Comparison of ENCODE assay signal across 18 cellular contexts in genomic region chr6:72788188-72788587, GRCh38.
A peak's percentile ranks its signal among the peaks of the same experiment; 100 is the strongest.
DNase-seq lines count a peak whose midpoint lies in the region; ATAC-seq and TF ChIP-seq lines count a peak whose summit lies in the region.
"Had no signal": no experiment of that assay in that cellular context is flagged by ENCODE, and none has a peak within 500 bp of the region (broad histone marks: within the 10 kb centered on the region; RNA-seq: fewer than 3 reads in every experiment).

No MANE protein-coding gene starts in this region.

- H3K27ac ChIP-seq in mesodermal cell (ENCODE audit: low read depth, low read length, severe bottlenecking), result peak overlapping the region; percentile 95
- H3K27ac ChIP-seq: neural progenitor cell had no signal

- H3K36me3 Mint-ChIP-seq in activated CD4-positive, alpha-beta T cell treated with anti-CD3 and anti-CD28 coated beads, Interleukin-2, amount 10 ng/mL, durations not matched to agents 7 days and 5 days (ENCODE audit: low read depth), result no peaks in the 10 kb centered on the region
- H3K36me3 Mint-ChIP-seq: neural progenitor cell had no signal

- no peaks in the 10 kb centered on the region for H3K27me3 Mint-ChIP-seq in activated CD4-positive, alpha-beta T cell treated with anti-CD3 and anti-CD28 coated beads, Interleukin-2, amount 10 ng/mL, durations not matched to agents 7 days and 5 days
- H3K27me3 Mint-ChIP-seq: activated naive CD8-positive, alpha-beta T cell treated with anti-CD3 and anti-CD28 coated beads, Interleukin-2, amount 10 ng/mL, durations not matched to agents 7 days and 5 days; B cell; dendritic cell treated with granulocyte-macrophage colony-stimulating factor and Interleukin-4, amounts not matched to agents 40 ng/mL and 50 ng/mL, for 4 days had no signal

- no CpG with 5 or more reads among the region's 1 CpG for WGBS in mesodermal cell (ENCODE audit: insufficient coverage in 2 of 2), 2 experiments

- TF ChIP-seq CTCF in AG10803 (conservative IDR thresholded peaks at IDR 0.05; ENCODE audit: low read length) (no peak), cardiac fibroblast (IDR thresholded peaks at IDR 0.05; ENCODE audit: low read depth, low read length) (no peak)

- no peaks in the 10 kb centered on the region for H3K9me3 Mint-ChIP-seq in activated CD4-positive, alpha-beta T cell treated with anti-CD3 and anti-CD28 coated beads, Interleukin-2, amount 10 ng/mL, durations not matched to agents 7 days and 5 days
- H3K9me3 Mint-ChIP-seq: dendritic cell treated with granulocyte-macrophage colony-stimulating factor and Interleukin-4, amounts not matched to agents 40 ng/mL and 50 ng/mL, for 4 days; H9; neural progenitor cell had no signal

- H3K4me3 Mint-ChIP-seq in activated CD4-positive, alpha-beta T cell treated with anti-CD3 and anti-CD28 coated beads, Interleukin-2, amount 10 ng/mL, durations not matched to agents 7 days and 5 days, result no peak overlapping the region
- H3K4me3 Mint-ChIP-seq: activated naive CD8-positive, alpha-beta T cell treated with anti-CD3 and anti-CD28 coated beads, Interleukin-2, amount 10 ng/mL, durations not matched to agents 7 days and 5 days; B cell; dendritic cell treated with granulocyte-macrophage colony-stimulating factor and Interleukin-4, amounts not matched to agents 40 ng/mL and 50 ng/mL, for 4 days; H9; neural progenitor cell had no signal

- no peak overlapping the region for H3K4me3 ChIP-seq in AG10803 (ENCODE audit: low read length)
- H3K4me3 ChIP-seq in cardiac fibroblast (replicated peaks in 1 of 2; ENCODE audit: low read depth in 2 of 2, low read length in 2 of 2), result no peak overlapping the region
- no peak overlapping the region for H3K4me3 ChIP-seq in mesodermal cell (ENCODE audit: extremely low read depth, insufficient read depth, low read length, poor library complexity, severe bottlenecking)
- H3K4me3 ChIP-seq: neural progenitor cell had no signal

- intact Hi-C loops in left ventricle myocardium superior (cut with micrococcal nuclease), result no loop called here

- no peak overlapping the region for H3K27ac Mint-ChIP-seq in activated CD4-positive, alpha-beta T cell treated with anti-CD3 and anti-CD28 coated beads, Interleukin-2, amount 10 ng/mL, durations not matched to agents 7 days and 5 days
- H3K27ac Mint-ChIP-seq: activated naive CD8-positive, alpha-beta T cell treated with anti-CD3 and anti-CD28 coated beads, Interleukin-2, amount 10 ng/mL, durations not matched to agents 7 days and 5 days; B cell; dendritic cell treated with granulocyte-macrophage colony-stimulating factor and Interleukin-4, amounts not matched to agents 40 ng/mL and 50 ng/mL, for 4 days; H9; neural progenitor cell had no signal

- CTCF ChIA-PET in activated CD4-positive, alpha-beta T cell treated with anti-CD3 and anti-CD28 coated beads, Interleukin-2, amount 10 ng/mL, durations not matched to agents 7 days and 5 days (lab: Charles Lee), result interaction anchor here (1.1 to 1.7 kb wide), 2 partner anchors 12 to 18 kb away, joined by 3 read pairs; no protein-coding TSS in a partner anchor

- peak; percentile 62 for DNase-seq in AG10803 (ENCODE audit: low read depth)
- DNase-seq in NCI-H226, result peak; percentile 84
- peak; percentile 50 to 66 for DNase-seq in cardiac fibroblast (ENCODE audit: low read depth in 2 of 2)
- DNase-seq in superior temporal gyrus (ENCODE audit: extremely low spot score), result no peak
- DNase-seq in effector CD4-positive, alpha-beta T cell, result no peak
- DNase-seq in activated CD4-positive, alpha-beta T cell treated with anti-CD3 and anti-CD28 coated beads, Interleukin-2, amount 10 ng/mL, durations not matched to agents 7 days and 5 days, result no peak
- no peak for DNase-seq in left ventricle myocardium superior
- DNase-seq: activated CD8-positive, alpha-beta memory T cell treated with anti-CD3 and anti-CD28 coated beads, Interleukin-2, amount 50 U/mL, for 4 hours; activated naive CD8-positive, alpha-beta T cell treated with anti-CD3 and anti-CD28 coated beads, Interleukin-2, amount 10 ng/mL, durations not matched to agents 7 days and 5 days; DMS79; NCI-H1436; Right ventricle myocardium superior had no signal

- no peaks in the 10 kb centered on the region for H3K9me3 ChIP-seq in mesodermal cell (ENCODE audit: control insufficient read depth, low read length)

- no peaks in the 10 kb centered on the region for H3K4me1 Mint-ChIP-seq in activated CD4-positive, alpha-beta T cell treated with anti-CD3 and anti-CD28 coated beads, Interleukin-2, amount 10 ng/mL, durations not matched to agents 7 days and 5 days
- H3K4me1 Mint-ChIP-seq: activated naive CD8-positive, alpha-beta T cell treated with anti-CD3 and anti-CD28 coated beads, Interleukin-2, amount 10 ng/mL, durations not matched to agents 7 days and 5 days had no signal

- H3K4me1 ChIP-seq in mesodermal cell (ENCODE audit: control insufficient read depth, insufficient read depth, low read length, poor library complexity, severe bottlenecking), result peaks cover 29% of the 10 kb centered on the region
- H3K4me1 ChIP-seq: neural progenitor cell had no signal

- POLR2A ChIA-PET in activated CD4-positive, alpha-beta T cell treated with anti-CD3 and anti-CD28 coated beads, Interleukin-2, amount 10 ng/mL, durations not matched to agents 7 days and 5 days (lab: Charles Lee), result no interaction called here

- ATAC-seq in left ventricle myocardium superior, result no peak
- ATAC-seq: HepG2 had no signal

- peaks cover 3% of the 10 kb centered on the region for H3K36me3 ChIP-seq in mesodermal cell (ENCODE audit: control insufficient read depth, insufficient read depth, low read length)
- H3K36me3 ChIP-seq: neural progenitor cell had no signal

Comparison
In these comparisons a context has a peak if more than half of its experiments do, and no peak if none do; other contexts are left out.
1. DNase-seq: peak in AG10803 (single experiment), NCI-H226 (single experiment) and cardiac fibroblast (2 of 2); none in superior temporal gyrus (single experiment), effector CD4-positive, alpha-beta T cell (single experiment), activated CD4-positive, alpha-beta T cell treated with anti-CD3 and anti-CD28 coated beads, Interleukin-2, amount 10 ng/mL, durations not matched to agents 7 days and 5 days (single experiment) and left ventricle myocardium superior (single experiment).